Comparison of ENCODE assay signal across 8 cellular contexts in the genomic region with DNA sequence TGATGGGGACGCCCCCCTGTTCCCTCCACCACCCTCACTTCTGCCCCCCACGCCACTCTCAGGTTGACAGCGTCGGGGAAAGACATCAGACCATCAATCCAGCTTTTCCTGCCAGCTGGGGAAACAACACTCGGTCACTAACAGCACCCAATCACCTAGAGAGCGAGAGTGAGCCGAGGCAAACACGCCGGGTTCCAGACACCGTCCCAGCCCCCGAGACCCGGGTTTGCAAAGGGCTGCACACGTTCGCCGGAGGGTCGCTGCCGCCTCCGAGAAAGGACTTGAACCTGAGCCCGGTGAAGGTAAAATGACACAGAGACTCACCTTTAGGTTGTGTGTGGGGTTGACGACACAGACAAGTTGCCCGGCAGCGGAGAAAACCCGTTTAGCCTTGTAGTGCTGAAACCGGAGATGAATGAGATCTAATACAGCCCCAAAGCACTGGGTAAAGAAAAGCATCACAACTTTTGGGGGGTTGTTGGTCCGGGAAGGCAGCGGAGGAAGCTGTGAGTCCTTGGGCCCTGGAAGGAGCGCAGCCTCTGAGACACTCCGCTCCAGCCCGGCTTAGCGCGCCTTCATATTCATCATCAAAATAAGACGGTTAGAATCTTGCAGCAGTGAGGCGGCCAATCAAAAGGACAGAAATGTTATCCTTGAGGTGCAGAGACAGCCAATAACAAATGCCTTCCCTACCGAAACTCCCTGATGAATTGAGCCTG. TPM values are rescaled to one million over a fixed set of nuclear protein-coding genes. Genes with fewer than 3 reads are reported as not detected.
DNase-seq lines count a peak whose midpoint lies in the region; ATAC-seq lines count a peak whose summit lies in the region.

A gene with protein sequence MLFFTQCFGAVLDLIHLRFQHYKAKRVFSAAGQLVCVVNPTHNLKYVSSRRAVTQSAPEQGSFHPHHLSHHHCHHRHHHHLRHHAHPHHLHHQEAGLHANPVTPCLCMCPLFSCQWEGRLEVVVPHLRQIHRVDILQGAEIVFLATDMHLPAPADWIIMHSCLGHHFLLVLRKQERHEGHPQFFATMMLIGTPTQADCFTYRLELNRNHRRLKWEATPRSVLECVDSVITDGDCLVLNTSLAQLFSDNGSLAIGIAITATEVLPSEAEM (minus strand): TSS at position 583 of the 719 bp plus-strand sequence. CDS start 124 bp downstream, at position 459.

- H3K27ac ChIP-seq in CD4-positive, alpha-beta memory T cell (ENCODE audit: low read depth, low read length), result no peak within 1 kb of the TSS
- no peak within 1 kb of the TSS for H3K27ac ChIP-seq in duodenal mucosa (ENCODE audit: low read depth, low read length)

- peaks cover 0 to 12% (median 6%) of the 10 kb centered on the region in 8 donors for H3K9me3 Mint-ChIP-seq in CD4-positive, alpha-beta memory T cell
- H3K9me3 Mint-ChIP-seq in T-cell, result peaks cover 4 to 10% (median 7%) of the 10 kb centered on the region in 3 donors
- H3K9me3 Mint-ChIP-seq in naive thymus-derived CD8-positive, alpha-beta T cell, result peaks cover 5 to 14% (median 8%) of the 10 kb centered on the region in 9 donors

- H3K27me3 Mint-ChIP-seq in CD4-positive, alpha-beta memory T cell, result peaks cover 2 to 19% of the 10 kb centered on the region in 2 donors
- H3K27me3 Mint-ChIP-seq in T-cell, result peaks cover 3 to 18% of the 10 kb centered on the region in 2 donors
- H3K27me3 Mint-ChIP-seq in naive thymus-derived CD8-positive, alpha-beta T cell, result peaks cover 0 to 23% (median 0%) of the 10 kb centered on the region in 5 donors

- DNase-seq in CD4-positive, alpha-beta memory T cell, result peak in 4 of 5 donors; percentile 8 to 24 (median 19)
- DNase-seq in T-cell (peak in 23 of 34 experiments; percentile 3 to 43 (median 17)), cortex of kidney (lab: John Stamatoyannopoulos, UW) (no peak)
- peak in 6 of 10 donors; percentile 6 to 41 (median 26) for DNase-seq in naive thymus-derived CD8-positive, alpha-beta T cell
- DNase-seq in effector CD8-positive, alpha-beta T cell (lab: John Stamatoyannopoulos, UW), result no peak

- peaks cover 36 to 54% (median 47%) of the 10 kb centered on the region in 4 donors for H3K4me1 Mint-ChIP-seq in CD4-positive, alpha-beta memory T cell
- H3K4me1 Mint-ChIP-seq in T-cell, result peaks cover 51 to 56% (median 55%) of the 10 kb centered on the region in 3 donors
- H3K4me1 Mint-ChIP-seq in naive thymus-derived CD8-positive, alpha-beta T cell, result peaks cover 26 to 55% (median 53%) of the 10 kb centered on the region in 4 donors

- peak within 1 kb of the TSS; percentile 44 to 89 (median 74) for H3K27ac Mint-ChIP-seq in CD4-positive, alpha-beta memory T cell
- H3K27ac Mint-ChIP-seq in T-cell, result peak within 1 kb of the TSS; percentile 53 to 83
- peak within 1 kb of the TSS; percentile 53 to 97 (median 78) for H3K27ac Mint-ChIP-seq in naive thymus-derived CD8-positive, alpha-beta T cell

- intact Hi-C loops in CD4-positive, alpha-beta memory T cell (cut with micrococcal nuclease), result no loop called here

- no peaks in the 10 kb centered on the region for H3K36me3 Mint-ChIP-seq in CD4-positive, alpha-beta memory T cell
- no peaks in the 10 kb centered on the region for H3K36me3 Mint-ChIP-seq in T-cell
- no peaks in the 10 kb centered on the region for H3K36me3 Mint-ChIP-seq in naive thymus-derived CD8-positive, alpha-beta T cell

- H3K4me3 Mint-ChIP-seq in CD4-positive, alpha-beta memory T cell, result peak within 1 kb of the TSS; percentile 73 to 94 (median 89)
- H3K4me3 Mint-ChIP-seq in T-cell, result peak within 1 kb of the TSS; percentile 83 to 96 (median 91)
- H3K4me3 Mint-ChIP-seq in naive thymus-derived CD8-positive, alpha-beta T cell, result peak within 1 kb of the TSS; percentile 80 to 97 (median 90)

- POLR2A ChIA-PET in CD4-positive, alpha-beta memory T cell (lab: Charles Lee; ENCODE audit: partially characterized antibody), result interaction anchor here (0.6 kb wide), 2 partner anchors 8 to 99 kb away, joined by 3 to 4 read pairs; no protein-coding TSS in a partner anchor
- POLR2A ChIA-PET in T-cell (lab: Charles Lee), result no interaction called here
- POLR2A ChIA-PET in naive thymus-derived CD8-positive, alpha-beta T cell (lab: Charles Lee), result interaction anchor here (1.1 kb wide), 1 partner anchor 25 kb away, joined by 3 read pairs; no protein-coding TSS in a partner anchor

- peak; percentile 29 to 66 (median 32) for ATAC-seq in T-cell (replicated peaks in 1 of 4)
- ATAC-seq in naive thymus-derived CD8-positive, alpha-beta T cell, result peak; percentile 43 to 49
- ATAC-seq in GM18868 (IDR thresholded peaks at IDR 0.05; ENCODE audit: unreplicated experiment), result no peak
- ATAC-seq in HG02870 (IDR thresholded peaks at IDR 0.05; ENCODE audit: unreplicated experiment), result no peak

- peak within 1 kb of the TSS in 1 of 2 donors; percentile 40 for H3K4me3 ChIP-seq in CD4-positive, alpha-beta memory T cell (ENCODE audit: low read length in 2 of 2)
- H3K4me3 ChIP-seq in duodenal mucosa (ENCODE audit: low read depth in 1 of 2, low read length in 2 of 2), result peak within 1 kb of the TSS; percentile 30 to 57

- no peaks in the 10 kb centered on the region for H3K9me3 ChIP-seq in CD4-positive, alpha-beta memory T cell (ENCODE audit: control insufficient read depth in 1 of 2, low read length in 2 of 2)
- H3K9me3 ChIP-seq in duodenal mucosa (ENCODE audit: control insufficient read depth in 1 of 2, low read length in 2 of 2), result peaks cover 0 to 11% of the 10 kb centered on the region in 2 donors

- H3K4me1 ChIP-seq in CD4-positive, alpha-beta memory T cell (ENCODE audit: insufficient read depth, low read length), result peaks cover 48% of the 10 kb centered on the region
- peaks cover 18 to 21% of the 10 kb centered on the region in 2 donors for H3K4me1 ChIP-seq in duodenal mucosa (ENCODE audit: control insufficient read depth in 1 of 2, insufficient read depth in 2 of 2, low read length in 2 of 2)

- H3K36me3 ChIP-seq in CD4-positive, alpha-beta memory T cell (ENCODE audit: insufficient read depth, low read length), result no peaks in the 10 kb centered on the region
- H3K36me3 ChIP-seq in duodenal mucosa (ENCODE audit: control insufficient read depth in 1 of 2, insufficient read depth in 2 of 2, low read length in 2 of 2), result no peaks in the 10 kb centered on the region

- peak within 1 kb of the TSS in 1 of 2 donors; percentile 20 for H3K9ac ChIP-seq in duodenal mucosa (ENCODE audit: low read depth in 1 of 2, low read length in 2 of 2)

- peaks cover 10% of the 10 kb centered on the region for H3K27me3 ChIP-seq in CD4-positive, alpha-beta memory T cell (ENCODE audit: insufficient read depth, low read length)
- peaks cover 50 to 59% of the 10 kb centered on the region in 2 donors for H3K27me3 ChIP-seq in duodenal mucosa (ENCODE audit: control insufficient read depth in 1 of 2, insufficient read depth in 2 of 2, low read length in 2 of 2)

- CTCF ChIA-PET in CD4-positive, alpha-beta memory T cell (lab: Charles Lee; ENCODE audit: partially characterized antibody), result no interaction called here
- CTCF ChIA-PET in T-cell (lab: Charles Lee), result interaction anchor here in 1 of 2 donors (0.6 kb wide), 1 partner anchor 8 kb away, joined by 3 read pairs; no protein-coding TSS in a partner anchor

RNA-seq across cellular contexts. Expression of the gene that starts here (rescaled TPM):
- total RNA-seq in CD4-positive, alpha-beta memory T cell, result 1 to 10 TPM; 1.5 to 1.9 TPM
- under 1 TPM in 1 of 2 donors, not detected in 1; 0.13 TPM for polyA plus RNA-seq in CD4-positive, alpha-beta memory T cell
- 1 to 10 TPM in 3 of 5 donors, under 1 TPM in 2; 0.19 to 4.8 (median 2.4) TPM for total RNA-seq in T-cell
- 1 to 10 TPM; 3.7 to 3.9 TPM for total RNA-seq in naive thymus-derived CD8-positive, alpha-beta T cell
- polyA plus RNA-seq in naive thymus-derived CD8-positive, alpha-beta T cell, result under 1 TPM in 1 of 3 donors, not detected in 2; 0.06 TPM

Comparison
In these comparisons a context has a peak if more than half of its experiments do, and no peak if none do; other contexts are left out.
1. DNase-seq: peak in CD4-positive, alpha-beta memory T cell (4 of 5), T-cell (23 of 34) and naive thymus-derived CD8-positive, alpha-beta T cell (6 of 10); none in effector CD8-positive, alpha-beta T cell (single experiment) and cortex of kidney (single experiment).
2. ATAC-seq: peak in T-cell (4 of 4) and naive thymus-derived CD8-positive, alpha-beta T cell (2 of 2); none in GM18868 (single experiment) and HG02870 (single experiment).
3. POLR2A ChIA-PET loops: an anchor here in CD4-positive, alpha-beta memory T cell (0.6 kb wide) and naive thymus-derived CD8-positive, alpha-beta T cell (1.1 kb wide); none called in T-cell.
4. Peak in every context shown above with its lines, with median percentiles within 50 percentile points of each other: H3K27ac Mint-ChIP-seq and H3K4me3 Mint-ChIP-seq.